8 cellular contexts compared by ENCODE assay signal in the genomic region with DNA sequence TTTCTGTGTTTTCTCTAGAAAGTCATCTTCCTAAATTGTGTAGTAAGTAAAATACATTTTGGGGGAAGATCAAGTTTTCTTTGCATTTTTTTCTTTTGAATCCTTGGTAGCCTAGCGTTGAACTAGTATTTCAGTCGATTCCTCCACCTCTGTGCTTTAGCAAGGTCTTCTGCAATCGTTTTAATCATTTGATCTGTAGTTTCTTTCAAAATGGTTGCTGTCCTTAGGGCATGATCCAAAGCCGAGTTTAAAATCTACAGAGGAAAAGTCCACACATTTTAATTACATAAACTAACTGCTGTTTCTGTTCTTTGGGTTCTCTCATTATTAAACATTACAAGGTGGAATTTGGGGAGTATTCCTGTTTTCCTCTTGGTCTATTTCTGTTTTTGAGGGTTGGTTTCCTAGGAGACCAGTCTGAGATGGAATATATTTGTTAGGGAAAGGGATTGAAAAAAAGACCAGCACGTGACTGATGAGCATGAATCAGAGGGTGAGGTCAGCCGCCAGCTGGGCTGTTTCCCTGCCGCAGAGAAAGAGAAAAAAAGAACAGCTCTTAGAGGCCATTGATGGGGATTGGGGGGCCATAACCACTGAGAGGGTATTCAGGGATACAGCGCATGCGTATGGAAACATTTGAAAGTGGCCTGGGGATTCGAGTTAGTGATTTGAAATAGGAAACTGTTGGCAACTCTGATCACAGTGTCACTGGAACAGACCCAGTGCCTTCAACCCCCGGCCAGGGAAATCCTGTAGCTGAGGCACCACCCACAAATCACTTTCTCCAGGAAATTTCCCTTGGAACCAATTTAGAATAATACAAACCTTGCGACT.
DNase-seq lines count a peak whose midpoint lies in the region; ATAC-seq and TF ChIP-seq lines count a peak whose summit lies in the region.

No MANE protein-coding gene starts in this region.

- no peaks in the 10 kb centered on the region for H3K36me3 ChIP-seq in rectal smooth muscle tissue (ENCODE audit: control insufficient read depth, insufficient read depth, low read length)

- no peak for ATAC-seq in GM18519 (IDR thresholded peaks at IDR 0.05; ENCODE audit: low FRiP score, unreplicated experiment)
- no peak for ATAC-seq in GM18870 (IDR thresholded peaks at IDR 0.05; ENCODE audit: unreplicated experiment)

- TF ChIP-seq CTCF in astrocyte of the spinal cord (IDR thresholded peaks at IDR 0.05; ENCODE audit: low read depth, low read length), result no peak

- peak overlapping the region; percentile 86 for H3K27ac ChIP-seq in rectal smooth muscle tissue (ENCODE audit: low read depth, low read length)

- in situ Hi-C loops in astrocyte of the spinal cord (cut with HindIII; ENCODE audit: low sequenced_read_pairs), result no loop called here

- H3K4me3 ChIP-seq in astrocyte of the spinal cord (ENCODE audit: low read depth, low read length) (peak overlapping the region; percentile 12), rectal smooth muscle tissue (ENCODE audit: low read length) (peak overlapping the region; percentile 56)

- peaks cover 32% of the 10 kb centered on the region for H3K4me1 ChIP-seq in rectal smooth muscle tissue (ENCODE audit: control insufficient read depth, insufficient read depth, low read length)

- no peaks in the 10 kb centered on the region for H3K27me3 ChIP-seq in rectal smooth muscle tissue (ENCODE audit: control insufficient read depth, insufficient read depth, low read length)

- no peak overlapping the region for H3K9ac ChIP-seq in rectal smooth muscle tissue (ENCODE audit: low read length)

- DNase-seq in C1 segment of cervical spinal cord (lab: John Stamatoyannopoulos, UW) (peak in 13 of 14 donors; percentile 51 to 87 (median 75)), NCI-H128 (lab: John Stamatoyannopoulos, UW; ENCODE audit: unreplicated experiment) (peak; percentile 4), astrocyte of the spinal cord (ENCODE audit: low read depth, low spot score) (peak; percentile 97), hypothalamus (lab: John Stamatoyannopoulos, UW) (peak in 49 of 51 donors; percentile 20 to 93 (median 73)), cortex of kidney (lab: John Stamatoyannopoulos, UW) (no peak)
